In the genomic region with DNA sequence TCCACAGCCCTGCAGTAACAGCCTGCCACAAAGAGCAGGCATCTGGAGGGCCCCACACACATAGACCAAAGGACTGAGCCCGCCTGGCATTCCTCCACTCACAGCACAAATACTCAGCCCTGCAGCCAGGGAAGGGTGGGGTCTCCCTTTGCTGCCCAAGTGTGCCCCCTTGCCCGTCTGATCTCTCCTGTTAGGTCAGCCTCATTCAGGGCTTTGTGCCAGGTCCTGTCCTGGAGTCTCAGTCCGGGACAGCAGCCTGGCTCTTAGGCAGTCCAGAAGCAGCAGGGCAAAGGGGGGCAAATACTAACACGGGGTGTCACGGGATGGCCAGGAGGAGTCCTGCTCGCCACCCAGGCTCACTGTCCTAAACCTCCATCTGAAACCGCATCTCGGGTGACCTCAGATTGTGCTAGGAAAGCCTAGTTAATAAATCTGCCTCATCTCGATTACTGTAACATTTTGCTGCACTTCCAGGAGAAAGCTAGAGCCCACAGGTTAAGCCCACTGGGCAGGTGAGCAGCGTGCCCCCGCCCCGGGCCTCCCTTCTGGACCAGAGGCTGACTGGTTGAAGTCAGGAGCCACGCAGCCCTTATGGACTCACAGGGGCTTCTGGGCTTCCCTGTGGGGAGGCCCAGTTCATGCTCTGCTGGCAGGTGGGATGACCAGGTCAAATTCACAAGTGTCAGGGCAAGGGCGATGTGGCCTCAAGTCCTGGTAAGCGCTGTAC, we compare ENCODE assay signal across 17 cellular contexts. TPM values are rescaled to one million over a fixed set of nuclear protein-coding genes. Genes with fewer than 3 reads are reported as not detected.
"Had no signal": no experiment of that assay in that cellular context is flagged by ENCODE, and none has a peak within 500 bp of the region (broad histone marks: within the 10 kb centered on the region; RNA-seq: fewer than 3 reads in every experiment).

No MANE protein-coding gene starts in this region.

- H3K27ac Mint-ChIP-seq: activated B cell treated with CpG ODN at 0.5 μM for 24 hours; activated naive CD8-positive, alpha-beta T cell; activated T-cell treated with anti-CD3 and anti-CD28 coated beads, Interleukin-2, amount 50 U/mL, for 72 hours; memory B cell; T-helper 1 cell treated with Interleukin-12 subunit alpha and Interleukin-12 subunit beta and Interleukin-4 antibody, amounts not matched to agents 30 μg/mL and 1 μg/mL, for 36 hours had no signal

- H3K36me3 Mint-ChIP-seq: activated naive CD8-positive, alpha-beta T cell had no signal

- H3K9me3 Mint-ChIP-seq: activated B cell treated with CpG ODN at 0.5 μM for 24 hours; activated T-cell treated with anti-CD3 and anti-CD28 coated beads, Interleukin-2, amount 50 U/mL, for 72 hours; memory B cell; naive thymus-derived CD8-positive, alpha-beta T cell; T-helper 1 cell treated with Interleukin-12 subunit alpha and Interleukin-12 subunit beta and Interleukin-4 antibody, amounts not matched to agents 30 μg/mL and 1 μg/mL, for 36 hours had no signal

- H3K27me3 Mint-ChIP-seq: activated B cell treated with CpG ODN at 0.5 μM for 24 hours; activated naive CD8-positive, alpha-beta T cell; memory B cell; naive thymus-derived CD8-positive, alpha-beta T cell had no signal

- ATAC-seq: activated T-cell treated with anti-CD3 and anti-CD28 coated beads, Interleukin-2, amount 50 U/mL, for 72 hours; gastroesophageal sphincter; left lobe of liver; naive thymus-derived CD8-positive, alpha-beta T cell had no signal

- H3K4me3 Mint-ChIP-seq: activated B cell treated with CpG ODN at 0.5 μM for 24 hours; activated naive CD8-positive, alpha-beta T cell; activated T-cell treated with anti-CD3 and anti-CD28 coated beads, Interleukin-2, amount 50 U/mL, for 72 hours; memory B cell; T-helper 1 cell treated with Interleukin-12 subunit alpha and Interleukin-12 subunit beta and Interleukin-4 antibody, amounts not matched to agents 30 μg/mL and 1 μg/mL, for 36 hours had no signal

- H3K4me3 ChIP-seq: gastroesophageal sphincter, prostate gland, stomach had no signal

- DNase-seq: activated B cell treated with CpG ODN at 0.5 μM for 24 hours; activated CD4-positive, alpha-beta T cell treated with anti-CD3 and anti-CD28 coated beads for 48 hours; activated CD8-positive, alpha-beta memory T cell treated with anti-CD3 and anti-CD28 coated beads, Interleukin-2, amount 50 U/mL, for 48 hours; activated gamma-delta T cell; activated T-cell treated with anti-CD3 and anti-CD28 coated beads, Interleukin-2, amount 50 U/mL, for 72 hours; islet precursor cell; naive thymus-derived CD8-positive, alpha-beta T cell; stimulated activated CD4-positive, alpha-beta T cell treated with anti-CD3 and anti-CD28 coated beads, Interleukin-12 subunit alpha, Interleukin-12 subunit beta, amount 100 ng/mL, for 4 hours; stimulated activated CD4-positive, alpha-beta T cell treated with anti-CD3 and anti-CD28 coated beads, Interleukin-2, amount 100 ng/mL, for 24 hours; stomach had no signal

- H3K27ac ChIP-seq: gastroesophageal sphincter, prostate gland had no signal

- H3K9me3 ChIP-seq: gastroesophageal sphincter, prostate gland, stomach had no signal

- H3K27me3 ChIP-seq: gastroesophageal sphincter, stomach had no signal

RNA-seq across cellular contexts. Expression of a gene that starts 15.4 kb away (rescaled TPM):
- total RNA-seq: osteoblast had no signal
